Comparison of ENCODE assay signal across 8 cellular contexts in genomic region chr14:102524026-102524450, GRCh38. TPM values are rescaled to one million over a fixed set of nuclear protein-coding genes. Genes with fewer than 3 reads are reported as not detected.
A peak's percentile ranks its signal among the peaks of the same experiment; 100 is the strongest.
DNase-seq lines count a peak whose midpoint lies in the region; ATAC-seq and TF ChIP-seq lines count a peak whose summit lies in the region.

No MANE protein-coding gene starts in this region.

- H3K9me3 Mint-ChIP-seq in CD14-positive monocyte: peaks cover 0 to 5% (median 0%) of the 10 kb centered on the region in 7 donors

- peak overlapping the region; percentile 55 for H3K27ac ChIP-seq in angular gyrus (ENCODE audit: low read depth, low read length)
- H3K27ac ChIP-seq in muscle layer of duodenum (ENCODE audit: low read length): no peak overlapping the region

- H3K4me3 ChIP-seq in muscle layer of duodenum (ENCODE audit: low read depth in 1 of 2, low read length in 2 of 2): peak overlapping the region; percentile 45 to 84

- H3K36me3 ChIP-seq in muscle layer of duodenum (ENCODE audit: control insufficient read depth in 1 of 2, insufficient read depth in 2 of 2, low read length in 2 of 2): no peaks in the 10 kb centered on the region

- no peak for DNase-seq in CD14-positive monocyte (ENCODE audit: low spot score)
- DNase-seq in GM20000 (ENCODE audit: low spot score): no peak
- DNase-seq in central memory CD4-positive, alpha-beta T cell: no peak

- peaks cover 0 to 11% of the 10 kb centered on the region in 2 donors for H3K4me1 ChIP-seq in muscle layer of duodenum (ENCODE audit: control insufficient read depth in 1 of 2, insufficient read depth in 2 of 2, low read length in 2 of 2)

- no peaks in the 10 kb centered on the region for H3K9me3 ChIP-seq in muscle layer of duodenum (ENCODE audit: control insufficient read depth in 1 of 2, low read length in 2 of 2)

- H3K27ac Mint-ChIP-seq in CD14-positive monocyte: peak overlapping the region in 5 of 7 donors; percentile 30 to 96 (median 92)

- H3K27me3 ChIP-seq in muscle layer of duodenum (ENCODE audit: low read depth, low read length): no peaks in the 10 kb centered on the region

- intact Hi-C loops in CD14-positive monocyte (cut with micrococcal nuclease): loop anchor here in 1 of 2 donors (2.0 kb wide), 1 partner anchor 69 kb away; the partner anchor contains the start of gene RCOR1

- H3K4me1 Mint-ChIP-seq in CD14-positive monocyte: peaks cover 49% of the 10 kb centered on the region

- TF ChIP-seq CTCF in CD14-positive monocyte (IDR thresholded peaks at IDR 0.05): no peak
- TF ChIP-seq CTCF in GM20000 (IDR thresholded peaks at IDR 0.05; ENCODE audit: extremely low read depth, missing control alignments): no peak

- H3K4me3 Mint-ChIP-seq in CD14-positive monocyte: peak overlapping the region; percentile 79 to 91

- ATAC-seq in HG02678 (IDR thresholded peaks at IDR 0.05; ENCODE audit: unreplicated experiment): peak; percentile 5
- ATAC-seq in GM19351 (IDR thresholded peaks at IDR 0.05; ENCODE audit: unreplicated experiment): no peak
- no peak for ATAC-seq in GM18519 (IDR thresholded peaks at IDR 0.05; ENCODE audit: low FRiP score, unreplicated experiment)

- peaks cover 1 to 16% (median 16%) of the 10 kb centered on the region in 3 donors for H3K27me3 Mint-ChIP-seq in CD14-positive monocyte (ENCODE audit: low read depth in 3 of 3)

- H3K36me3 Mint-ChIP-seq in CD14-positive monocyte: no peaks in the 10 kb centered on the region

RNA-seq across cellular contexts. Expression of gene ANKRD9, which starts 14.5 kb away (rescaled TPM):
- under 1 TPM; 0.43 to 0.83 TPM for polyA plus RNA-seq in CD14-positive monocyte
